In genomic region chr17:10031102-10031501, GRCh38 we compare ENCODE assay signal across 13 cellular contexts.
"Had no signal": no experiment of that assay in that cellular context is flagged by ENCODE, and none has a peak within 500 bp of the region (broad histone marks: within the 10 kb centered on the region; RNA-seq: fewer than 3 reads in every experiment).

No MANE protein-coding gene starts in this region.

- H3K27ac ChIP-seq: cardiac muscle cell, colonic mucosa, tibial artery, uterus had no signal

- H3K27me3 ChIP-seq: cardiac muscle cell, colonic mucosa, esophagus muscularis mucosa, uterus had no signal

- H3K36me3 ChIP-seq: cardiac muscle cell, colonic mucosa, tibial artery, uterus had no signal

- H3K4me3 ChIP-seq: cardiac muscle cell, colonic mucosa, esophagus muscularis mucosa, lung, tibial artery, uterus had no signal

- DNase-seq: activated CD4-positive, alpha-beta T cell treated with anti-CD3 and anti-CD28 coated beads, Interleukin-2, amount 50 U/mL, for 1 hour; activated naive CD4-positive, alpha-beta T cell treated with anti-CD3 and anti-CD28 coated beads for 36 hours; activated T-cell treated with anti-CD3 and anti-CD28 coated beads for 4 hours; colonic mucosa; effector CD4-positive, alpha-beta T cell; left colon; naive thymus-derived CD4-positive, alpha-beta T cell; stimulated activated CD4-positive, alpha-beta T cell treated with anti-CD3 and anti-CD28 coated beads, Interleukin-2, amount 100 ng/mL, for 24 hours; uterus had no signal

- H3K9me3 ChIP-seq: colonic mucosa, esophagus muscularis mucosa, tibial artery, uterus had no signal

- H3K4me1 ChIP-seq: colonic mucosa, uterus had no signal
